Comparison of ENCODE assay signal across 1 cellular context in genomic region chr6:78526432-78526831, GRCh38.
TF ChIP-seq lines count a peak whose summit lies in the region.

No MANE protein-coding gene starts in this region.

TF ChIP-seq in GM23338, 12 proteins besides CTCF, POLR2A, EP300 and RAD21 (continued from another document):
- TF ChIP-seq ZNF462 (CRISPR knock-in tag; IDR thresholded peaks at IDR 0.05) (no peak), ZNF331 (CRISPR knock-in tag; IDR thresholded peaks at IDR 0.05; ENCODE audit: low read depth) (no peak), STAT1 (IDR thresholded peaks at IDR 0.05; ENCODE audit: unreplicated experiment) (no peak), EZH2 (IDR thresholded peaks at IDR 0.05; ENCODE audit: low read depth, unreplicated experiment) (no peak), ETS1 (IDR thresholded peaks at IDR 0.05) (no peak), CREB1 (CRISPR knock-in tag; IDR thresholded peaks at IDR 0.05; ENCODE audit: low read depth) (no peak), REST (IDR thresholded peaks at IDR 0.05; ENCODE audit: unreplicated experiment) (no peak)
TF ChIP-seq in GM23338: peak in this region for 0.
